Comparison of ENCODE assay signal across 15 cellular contexts in genomic region chr16:56202036-56202435, GRCh38. TPM values are rescaled to one million over a fixed set of nuclear protein-coding genes. Genes with fewer than 3 reads are reported as not detected.
DNase-seq lines count a peak whose midpoint lies in the region; ATAC-seq and TF ChIP-seq lines count a peak whose summit lies in the region.
"Had no signal": no experiment of that assay in that cellular context is flagged by ENCODE, and none has a peak within 500 bp of the region (broad histone marks: within the 10 kb centered on the region; RNA-seq: fewer than 3 reads in every experiment).

No MANE protein-coding gene starts in this region.

- H3K36me3 ChIP-seq in CD8-positive, alpha-beta memory T cell (ENCODE audit: insufficient read depth, low read length) = no peaks in the 10 kb centered on the region

- no peak overlapping the region for H3K27ac Mint-ChIP-seq in CD8-positive, alpha-beta memory T cell
- no peak overlapping the region for H3K27ac Mint-ChIP-seq in effector memory CD8-positive, alpha-beta T cell

- peaks cover 53% of the 10 kb centered on the region for H3K4me1 ChIP-seq in CD8-positive, alpha-beta memory T cell (ENCODE audit: insufficient read depth, low read length)
- H3K4me1 ChIP-seq: A549 had no signal

- H3K9me3 ChIP-seq in CD8-positive, alpha-beta memory T cell (ENCODE audit: low read length) = no peaks in the 10 kb centered on the region
- H3K9me3 ChIP-seq: A549 had no signal

- no peak overlapping the region for H3K4me3 ChIP-seq in CD8-positive, alpha-beta memory T cell (ENCODE audit: low read length)
- peak overlapping the region in 1 of 59 donors; percentile 16 for H3K4me3 ChIP-seq in dorsolateral prefrontal cortex
- H3K4me3 ChIP-seq: A549, GM23248, lung had no signal

- POLR2A ChIA-PET in CD8-positive, alpha-beta memory T cell (lab: Charles Lee) = interaction anchor here (0.5 kb wide), 1 partner anchor 28 kb away, joined by 3 read pairs; no protein-coding TSS in a partner anchor

- H3K4me3 Mint-ChIP-seq in CD8-positive, alpha-beta memory T cell = no peak overlapping the region
- no peak overlapping the region for H3K4me3 Mint-ChIP-seq in effector memory CD8-positive, alpha-beta T cell

- intact Hi-C loops in dorsolateral prefrontal cortex (cut with DNase I) = no loop called here

- ATAC-seq in effector memory CD8-positive, alpha-beta T cell (replicated peaks) = peak; percentile 69

- H3K9me3 Mint-ChIP-seq in CD8-positive, alpha-beta memory T cell = no peaks in the 10 kb centered on the region
- no peaks in the 10 kb centered on the region for H3K9me3 Mint-ChIP-seq in effector memory CD8-positive, alpha-beta T cell

- no peaks in the 10 kb centered on the region for H3K27me3 Mint-ChIP-seq in CD8-positive, alpha-beta memory T cell
- H3K27me3 Mint-ChIP-seq in effector memory CD8-positive, alpha-beta T cell = no peaks in the 10 kb centered on the region

- TF ChIP-seq CTCF in dorsolateral prefrontal cortex (IDR thresholded peaks at IDR 0.05 in 54 of 56, conservative IDR thresholded peaks at IDR 0.05 in 2 of 56; ENCODE audit: low read depth in 1 of 56, partially characterized antibody in 56 of 56) = no peak

- peaks cover 0 to 4% (median 0%) of the 10 kb centered on the region in 3 donors for H3K36me3 Mint-ChIP-seq in CD8-positive, alpha-beta memory T cell
- H3K36me3 Mint-ChIP-seq in effector memory CD8-positive, alpha-beta T cell (ENCODE audit: insufficient read depth) = peaks cover 7% of the 10 kb centered on the region

- no peak overlapping the region for H3K27ac ChIP-seq in CD8-positive, alpha-beta memory T cell (ENCODE audit: low read depth, low read length)
- H3K27ac ChIP-seq in dorsolateral prefrontal cortex = peak overlapping the region in 28 of 59 donors; percentile 4 to 70 (median 30)
- H3K27ac ChIP-seq: A549, GM23248 had no signal

- DNase-seq in NCI-H1105 treated with DMSO at 0.1 percent for 48 hours (lab: John Stamatoyannopoulos, UW) (peak; percentile 23), NCI-H1105 (lab: John Stamatoyannopoulos, UW) (no peak), NCI-H446 treated with DMSO at 0.1 percent for 48 hours (lab: John Stamatoyannopoulos, UW) (peak; percentile 30), dorsolateral prefrontal cortex (no peak), Ammon's horn (ENCODE audit: low spot score) (no peak), mesenteric fat pad (ENCODE audit: low spot score) (no peak)
- peak in 3 of 5 donors; percentile 22 to 65 (median 64) for DNase-seq in CD8-positive, alpha-beta memory T cell
- DNase-seq in effector memory CD8-positive, alpha-beta T cell = peak; percentile 19 to 35 (median 25)
- DNase-seq: effector CD8-positive, alpha-beta T cell; GM23248; IMR-90; occipital lobe had no signal

- peaks cover 0 to 5% (median 4%) of the 10 kb centered on the region in 3 donors for H3K4me1 Mint-ChIP-seq in CD8-positive, alpha-beta memory T cell
- peaks cover 24 to 36% of the 10 kb centered on the region in 2 donors for H3K4me1 Mint-ChIP-seq in effector memory CD8-positive, alpha-beta T cell (ENCODE audit: low read depth in 2 of 2)

- H3K27me3 ChIP-seq in CD8-positive, alpha-beta memory T cell (ENCODE audit: insufficient read depth, low read length, poor library complexity, severe bottlenecking) = no peaks in the 10 kb centered on the region
- H3K27me3 ChIP-seq in dorsolateral prefrontal cortex = no peaks in the 10 kb centered on the region

- CTCF ChIA-PET in CD8-positive, alpha-beta memory T cell (lab: Charles Lee) = interaction anchor here (1.1 to 2.5 kb wide), 7 partner anchors 11 to 258 kb away, joined by 3 to 28 read pairs (median 7); no protein-coding TSS in a partner anchor

RNA-seq across cellular contexts. Expression of gene GNAO1, which starts 10.7 kb away (rescaled TPM):
- total RNA-seq in CD8-positive, alpha-beta memory T cell = 1 to 10 TPM; 2.5 TPM
- polyA plus RNA-seq in CD8-positive, alpha-beta memory T cell = 0.86 TPM
- 100 to 1,000 TPM; 319 to 543 (median 428) TPM for total RNA-seq in dorsolateral prefrontal cortex
- 3.0 TPM for total RNA-seq in mesenteric fat pad
- total RNA-seq: glomerular endothelial cell had no signal

Comparison
In these comparisons a context has a peak if more than half of its experiments do, and no peak if none do; other contexts are left out.
1. DNase-seq: peak in NCI-H1105 treated with DMSO at 0.1 percent for 48 hours (single experiment), CD8-positive, alpha-beta memory T cell (3 of 5), NCI-H446 treated with DMSO at 0.1 percent for 48 hours (single experiment) and effector memory CD8-positive, alpha-beta T cell (3 of 3); none in NCI-H1105 (single experiment), dorsolateral prefrontal cortex (0 of 10), Ammon's horn (single experiment) and mesenteric fat pad (single experiment).
2. RNA of gene GNAO1, which starts 10.7 kb away (total RNA-seq): 319 to 543 TPM in dorsolateral prefrontal cortex; 3.0 TPM in mesenteric fat pad (single experiment) and 2.5 TPM in CD8-positive, alpha-beta memory T cell; every median in the first group is over 10 times any median in the second.